Comparison of ENCODE assay signal across 1 cellular context in the genomic region with DNA sequence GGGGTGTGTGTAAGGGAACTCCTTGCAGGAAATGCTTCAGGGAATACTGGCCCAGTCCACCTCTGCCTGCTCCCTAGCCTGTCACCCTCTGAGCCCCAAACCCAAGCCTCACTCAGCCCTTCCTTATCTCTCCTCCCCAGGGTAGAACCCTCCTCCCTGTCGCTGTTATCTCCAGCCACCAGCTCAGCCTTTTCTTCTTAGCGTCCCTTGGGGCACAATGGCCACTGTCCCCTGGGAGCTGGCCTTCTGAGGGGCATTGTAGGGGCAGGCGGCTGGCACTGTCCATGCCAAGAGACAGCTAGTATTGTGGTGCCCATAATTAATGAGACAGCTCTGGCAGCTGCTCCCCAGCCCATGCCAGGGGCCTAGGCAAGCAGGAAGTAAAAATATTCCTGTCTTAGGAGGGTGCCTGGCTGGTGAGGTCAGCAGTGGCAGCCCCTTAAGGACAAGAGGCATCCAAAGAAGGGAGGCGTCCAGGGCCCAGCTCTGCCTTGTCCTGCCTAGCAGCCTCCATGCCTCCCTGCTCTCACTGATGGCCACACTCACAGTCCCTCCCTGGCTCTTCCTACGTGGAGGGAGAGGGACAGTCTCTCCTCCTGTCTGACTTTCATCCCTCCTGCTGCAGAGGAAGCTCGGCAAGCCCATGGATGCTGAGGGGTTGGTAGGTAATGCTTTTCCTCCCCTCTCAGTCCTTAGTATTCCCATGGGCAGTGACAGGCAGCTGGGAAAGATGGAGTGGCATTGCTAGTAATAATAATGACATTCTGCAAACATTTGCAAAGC.
A peak's percentile ranks its signal among the peaks of the same experiment; 100 is the strongest.
TF ChIP-seq lines count a peak whose summit lies in the region.

No MANE protein-coding gene starts in this region.

TF ChIP-seq in K562, 482 proteins besides CTCF, POLR2A, EP300 and RAD21 (continued from another document and continues in another):
- TF ChIP-seq MTA1 (IDR thresholded peaks at IDR 0.05; ENCODE audit: borderline replicate concordance): peak; percentile 90
- no peak for TF ChIP-seq FOXJ2 (tag; IDR thresholded peaks at IDR 0.05)
- TF ChIP-seq, protein P1, sequence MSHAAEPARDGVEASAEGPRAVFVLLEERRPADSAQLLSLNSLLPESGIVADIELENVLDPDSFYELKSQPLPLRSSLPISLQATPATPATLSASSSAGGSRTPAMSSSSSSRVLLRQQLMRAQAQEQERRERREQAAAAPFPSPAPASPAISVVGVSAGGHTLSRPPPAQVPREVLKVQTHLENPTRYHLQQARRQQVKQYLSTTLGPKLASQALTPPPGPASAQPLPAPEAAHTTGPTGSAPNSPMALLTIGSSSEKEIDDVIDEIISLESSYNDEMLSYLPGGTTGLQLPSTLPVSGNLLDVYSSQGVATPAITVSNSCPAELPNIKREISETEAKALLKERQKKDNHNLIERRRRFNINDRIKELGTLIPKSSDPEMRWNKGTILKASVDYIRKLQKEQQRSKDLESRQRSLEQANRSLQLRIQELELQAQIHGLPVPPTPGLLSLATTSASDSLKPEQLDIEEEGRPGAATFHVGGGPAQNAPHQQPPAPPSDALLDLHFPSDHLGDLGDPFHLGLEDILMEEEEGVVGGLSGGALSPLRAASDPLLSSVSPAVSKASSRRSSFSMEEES (CRISPR knock-in tag; IDR thresholded peaks at IDR 0.05): no peak
- TF ChIP-seq ZNF197 (CRISPR knock-in tag; IDR thresholded peaks at IDR 0.05; ENCODE audit: low read depth): peak; percentile 88
- TF ChIP-seq NEUROD1 (IDR thresholded peaks at IDR 0.05; ENCODE audit: borderline replicate concordance, low read depth, low read length, partially characterized antibody): peak; percentile 98
- no peak for TF ChIP-seq CEBPG (CRISPR knock-in tag; IDR thresholded peaks at IDR 0.05)
- TF ChIP-seq CEBPG (tag; conservative IDR thresholded peaks at IDR 0.05 in 1 of 2, IDR thresholded peaks at IDR 0.05 in 1 of 2): no peak
- TF ChIP-seq, protein P2, sequence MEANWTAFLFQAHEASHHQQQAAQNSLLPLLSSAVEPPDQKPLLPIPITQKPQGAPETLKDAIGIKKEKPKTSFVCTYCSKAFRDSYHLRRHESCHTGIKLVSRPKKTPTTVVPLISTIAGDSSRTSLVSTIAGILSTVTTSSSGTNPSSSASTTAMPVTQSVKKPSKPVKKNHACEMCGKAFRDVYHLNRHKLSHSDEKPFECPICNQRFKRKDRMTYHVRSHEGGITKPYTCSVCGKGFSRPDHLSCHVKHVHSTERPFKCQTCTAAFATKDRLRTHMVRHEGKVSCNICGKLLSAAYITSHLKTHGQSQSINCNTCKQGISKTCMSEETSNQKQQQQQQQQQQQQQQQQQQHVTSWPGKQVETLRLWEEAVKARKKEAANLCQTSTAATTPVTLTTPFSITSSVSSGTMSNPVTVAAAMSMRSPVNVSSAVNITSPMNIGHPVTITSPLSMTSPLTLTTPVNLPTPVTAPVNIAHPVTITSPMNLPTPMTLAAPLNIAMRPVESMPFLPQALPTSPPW (CRISPR knock-in tag; IDR thresholded peaks at IDR 0.05): peak; percentile 92
- no peak for TF ChIP-seq MCM5 (IDR thresholded peaks at IDR 0.05; ENCODE audit: low read depth)
- no peak for TF ChIP-seq ILF3 (IDR thresholded peaks at IDR 0.05; ENCODE audit: borderline replicate concordance)
- no peak for TF ChIP-seq NFXL1 (CRISPR knock-in tag; IDR thresholded peaks at IDR 0.05)
- TF ChIP-seq, protein P3, sequence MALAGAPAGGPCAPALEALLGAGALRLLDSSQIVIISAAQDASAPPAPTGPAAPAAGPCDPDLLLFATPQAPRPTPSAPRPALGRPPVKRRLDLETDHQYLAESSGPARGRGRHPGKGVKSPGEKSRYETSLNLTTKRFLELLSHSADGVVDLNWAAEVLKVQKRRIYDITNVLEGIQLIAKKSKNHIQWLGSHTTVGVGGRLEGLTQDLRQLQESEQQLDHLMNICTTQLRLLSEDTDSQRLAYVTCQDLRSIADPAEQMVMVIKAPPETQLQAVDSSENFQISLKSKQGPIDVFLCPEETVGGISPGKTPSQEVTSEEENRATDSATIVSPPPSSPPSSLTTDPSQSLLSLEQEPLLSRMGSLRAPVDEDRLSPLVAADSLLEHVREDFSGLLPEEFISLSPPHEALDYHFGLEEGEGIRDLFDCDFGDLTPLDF (CRISPR knock-in tag; IDR thresholded peaks at IDR 0.05): peak; percentile 36; the same call in 1 of the 2 replicates
- TF ChIP-seq NR4A1 (CRISPR knock-in tag; IDR thresholded peaks at IDR 0.05): no peak
- TF ChIP-seq NR4A1 (tag; IDR thresholded peaks at IDR 0.05): peak; percentile 92
- TF ChIP-seq NR2C1 (IDR thresholded peaks at IDR 0.05): peak; percentile 47; the same call in 1 of the 2 replicates
- peak; percentile 55; the same call in 1 of the 2 replicates for TF ChIP-seq NR2C1 (tag; IDR thresholded peaks at IDR 0.05)
- peak; percentile 82 for TF ChIP-seq CREM (IDR thresholded peaks at IDR 0.05; ENCODE audit: low read depth)
- TF ChIP-seq, protein P4, sequence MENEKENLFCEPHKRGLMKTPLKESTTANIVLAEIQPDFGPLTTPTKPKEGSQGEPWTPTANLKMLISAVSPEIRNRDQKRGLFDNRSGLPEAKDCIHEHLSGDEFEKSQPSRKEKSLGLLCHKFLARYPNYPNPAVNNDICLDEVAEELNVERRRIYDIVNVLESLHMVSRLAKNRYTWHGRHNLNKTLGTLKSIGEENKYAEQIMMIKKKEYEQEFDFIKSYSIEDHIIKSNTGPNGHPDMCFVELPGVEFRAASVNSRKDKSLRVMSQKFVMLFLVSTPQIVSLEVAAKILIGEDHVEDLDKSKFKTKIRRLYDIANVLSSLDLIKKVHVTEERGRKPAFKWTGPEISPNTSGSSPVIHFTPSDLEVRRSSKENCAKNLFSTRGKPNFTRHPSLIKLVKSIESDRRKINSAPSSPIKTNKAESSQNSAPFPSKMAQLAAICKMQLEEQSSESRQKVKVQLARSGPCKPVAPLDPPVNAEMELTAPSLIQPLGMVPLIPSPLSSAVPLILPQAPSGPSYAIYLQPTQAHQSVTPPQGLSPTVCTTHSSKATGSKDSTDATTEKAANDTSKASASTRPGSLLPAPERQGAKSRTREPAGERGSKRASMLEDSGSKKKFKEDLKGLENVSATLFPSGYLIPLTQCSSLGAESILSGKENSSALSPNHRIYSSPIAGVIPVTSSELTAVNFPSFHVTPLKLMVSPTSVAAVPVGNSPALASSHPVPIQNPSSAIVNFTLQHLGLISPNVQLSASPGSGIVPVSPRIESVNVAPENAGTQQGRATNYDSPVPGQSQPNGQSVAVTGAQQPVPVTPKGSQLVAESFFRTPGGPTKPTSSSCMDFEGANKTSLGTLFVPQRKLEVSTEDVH (IDR thresholded peaks at IDR 0.05; ENCODE audit: low read depth, partially characterized antibody): peak; percentile 35
- TF ChIP-seq, protein P5, sequence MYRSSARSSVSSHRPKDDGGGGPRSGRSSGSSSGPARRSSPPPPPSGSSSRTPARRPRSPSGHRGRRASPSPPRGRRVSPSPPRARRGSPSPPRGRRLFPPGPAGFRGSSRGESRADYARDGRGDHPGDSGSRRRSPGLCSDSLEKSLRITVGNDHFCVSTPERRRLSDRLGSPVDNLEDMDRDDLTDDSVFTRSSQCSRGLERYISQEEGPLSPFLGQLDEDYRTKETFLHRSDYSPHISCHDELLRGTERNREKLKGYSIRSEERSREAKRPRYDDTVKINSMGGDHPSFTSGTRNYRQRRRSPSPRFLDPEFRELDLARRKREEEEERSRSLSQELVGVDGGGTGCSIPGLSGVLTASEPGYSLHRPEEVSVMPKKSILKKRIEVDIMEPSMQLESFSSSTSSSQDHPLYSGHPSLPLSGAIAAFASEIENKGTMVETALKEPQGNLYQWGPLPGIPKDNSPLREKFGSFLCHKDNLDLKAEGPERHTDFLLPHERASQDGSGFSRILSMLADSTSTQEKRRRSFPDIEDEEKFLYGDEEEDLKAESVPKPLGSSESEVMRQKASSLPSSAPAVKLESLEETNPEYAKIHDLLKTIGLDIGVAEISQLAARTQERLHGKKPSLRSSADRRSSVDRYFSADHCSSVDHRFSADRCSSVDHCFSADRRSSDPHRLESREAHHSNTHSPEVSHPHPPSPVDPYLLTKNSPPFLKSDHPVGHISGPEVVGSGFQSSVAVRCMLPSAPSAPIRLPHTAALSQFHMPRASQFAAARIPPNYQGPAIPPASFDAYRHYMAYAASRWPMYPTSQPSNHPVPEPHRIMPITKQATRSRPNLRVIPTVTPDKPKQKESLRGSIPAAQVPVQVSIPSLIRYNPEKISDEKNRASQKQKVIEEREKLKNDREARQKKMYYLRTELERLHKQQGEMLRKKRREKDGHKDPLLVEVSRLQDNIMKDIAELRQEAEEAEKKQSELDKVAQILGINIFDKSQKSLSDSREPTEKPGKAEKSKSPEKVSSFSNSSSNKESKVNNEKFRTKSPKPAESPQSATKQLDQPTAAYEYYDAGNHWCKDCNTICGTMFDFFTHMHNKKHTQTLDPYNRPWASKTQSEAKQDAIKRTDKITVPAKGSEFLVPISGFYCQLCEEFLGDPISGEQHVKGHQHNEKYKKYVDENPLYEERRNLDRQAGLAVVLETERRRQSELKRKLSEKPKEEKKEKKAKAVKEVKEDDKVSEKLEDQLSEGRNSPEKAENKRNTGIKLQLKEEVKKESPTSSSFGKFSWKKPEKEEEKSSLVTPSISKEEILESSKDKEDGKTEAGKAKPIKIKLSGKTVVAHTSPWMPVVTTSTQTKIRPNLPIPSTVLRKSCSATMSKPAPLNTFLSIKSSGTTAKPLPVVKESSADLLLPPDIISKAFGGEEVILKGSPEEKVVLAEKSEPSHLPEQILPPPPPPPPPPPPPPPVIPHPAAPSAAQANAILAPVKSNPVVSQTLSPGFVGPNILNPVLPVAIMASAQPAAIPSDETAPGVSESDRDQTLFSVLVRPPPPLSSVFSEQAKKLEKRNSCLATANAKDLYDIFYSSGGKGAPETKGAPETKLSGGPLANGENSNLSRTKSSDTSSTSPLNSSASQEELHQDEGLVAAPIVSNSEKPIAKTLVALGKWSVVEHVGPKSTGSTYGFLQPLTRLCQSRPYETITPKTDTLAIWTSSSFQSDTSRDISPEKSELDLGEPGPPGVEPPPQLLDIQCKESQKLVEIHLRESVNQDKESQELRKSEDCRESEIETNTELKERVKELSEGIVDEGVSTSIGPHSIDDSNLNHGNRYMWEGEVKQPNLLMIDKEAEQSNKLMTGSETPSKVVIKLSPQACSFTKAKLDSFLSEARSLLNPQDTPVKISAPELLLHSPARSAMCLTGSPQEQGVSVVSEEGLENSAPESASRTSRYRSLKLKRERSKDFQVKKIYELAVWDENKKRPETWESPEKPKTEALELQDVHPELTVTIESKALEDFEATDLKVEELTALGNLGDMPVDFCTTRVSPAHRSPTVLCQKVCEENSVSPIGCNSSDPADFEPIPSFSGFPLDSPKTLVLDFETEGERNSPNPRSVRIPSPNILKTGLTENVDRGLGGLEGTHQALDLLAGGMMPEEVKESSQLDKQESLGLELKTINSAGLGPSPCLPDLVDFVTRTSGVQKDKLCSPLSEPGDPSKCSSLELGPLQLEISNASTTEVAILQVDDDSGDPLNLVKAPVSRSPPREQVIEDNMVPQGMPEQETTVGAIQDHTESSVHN (IDR thresholded peaks at IDR 0.05; ENCODE audit: borderline replicate concordance in 1 of 2, low read depth in 1 of 2): 0 out of 4 replicates have a peak, but pooled peaks of 1 of the 2 experiments have one; percentile 40
- TF ChIP-seq, protein P6, sequence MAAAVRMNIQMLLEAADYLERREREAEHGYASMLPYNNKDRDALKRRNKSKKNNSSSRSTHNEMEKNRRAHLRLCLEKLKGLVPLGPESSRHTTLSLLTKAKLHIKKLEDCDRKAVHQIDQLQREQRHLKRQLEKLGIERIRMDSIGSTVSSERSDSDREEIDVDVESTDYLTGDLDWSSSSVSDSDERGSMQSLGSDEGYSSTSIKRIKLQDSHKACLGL (CRISPR knock-in tag; IDR thresholded peaks at IDR 0.05; ENCODE audit: borderline replicate concordance, poor library complexity, severe bottlenecking): no peak
- TF ChIP-seq, protein P7, sequence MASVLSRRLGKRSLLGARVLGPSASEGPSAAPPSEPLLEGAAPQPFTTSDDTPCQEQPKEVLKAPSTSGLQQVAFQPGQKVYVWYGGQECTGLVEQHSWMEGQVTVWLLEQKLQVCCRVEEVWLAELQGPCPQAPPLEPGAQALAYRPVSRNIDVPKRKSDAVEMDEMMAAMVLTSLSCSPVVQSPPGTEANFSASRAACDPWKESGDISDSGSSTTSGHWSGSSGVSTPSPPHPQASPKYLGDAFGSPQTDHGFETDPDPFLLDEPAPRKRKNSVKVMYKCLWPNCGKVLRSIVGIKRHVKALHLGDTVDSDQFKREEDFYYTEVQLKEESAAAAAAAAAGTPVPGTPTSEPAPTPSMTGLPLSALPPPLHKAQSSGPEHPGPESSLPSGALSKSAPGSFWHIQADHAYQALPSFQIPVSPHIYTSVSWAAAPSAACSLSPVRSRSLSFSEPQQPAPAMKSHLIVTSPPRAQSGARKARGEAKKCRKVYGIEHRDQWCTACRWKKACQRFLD (CRISPR knock-in tag; IDR thresholded peaks at IDR 0.05): peak; percentile 98
- TF ChIP-seq, protein P8, sequence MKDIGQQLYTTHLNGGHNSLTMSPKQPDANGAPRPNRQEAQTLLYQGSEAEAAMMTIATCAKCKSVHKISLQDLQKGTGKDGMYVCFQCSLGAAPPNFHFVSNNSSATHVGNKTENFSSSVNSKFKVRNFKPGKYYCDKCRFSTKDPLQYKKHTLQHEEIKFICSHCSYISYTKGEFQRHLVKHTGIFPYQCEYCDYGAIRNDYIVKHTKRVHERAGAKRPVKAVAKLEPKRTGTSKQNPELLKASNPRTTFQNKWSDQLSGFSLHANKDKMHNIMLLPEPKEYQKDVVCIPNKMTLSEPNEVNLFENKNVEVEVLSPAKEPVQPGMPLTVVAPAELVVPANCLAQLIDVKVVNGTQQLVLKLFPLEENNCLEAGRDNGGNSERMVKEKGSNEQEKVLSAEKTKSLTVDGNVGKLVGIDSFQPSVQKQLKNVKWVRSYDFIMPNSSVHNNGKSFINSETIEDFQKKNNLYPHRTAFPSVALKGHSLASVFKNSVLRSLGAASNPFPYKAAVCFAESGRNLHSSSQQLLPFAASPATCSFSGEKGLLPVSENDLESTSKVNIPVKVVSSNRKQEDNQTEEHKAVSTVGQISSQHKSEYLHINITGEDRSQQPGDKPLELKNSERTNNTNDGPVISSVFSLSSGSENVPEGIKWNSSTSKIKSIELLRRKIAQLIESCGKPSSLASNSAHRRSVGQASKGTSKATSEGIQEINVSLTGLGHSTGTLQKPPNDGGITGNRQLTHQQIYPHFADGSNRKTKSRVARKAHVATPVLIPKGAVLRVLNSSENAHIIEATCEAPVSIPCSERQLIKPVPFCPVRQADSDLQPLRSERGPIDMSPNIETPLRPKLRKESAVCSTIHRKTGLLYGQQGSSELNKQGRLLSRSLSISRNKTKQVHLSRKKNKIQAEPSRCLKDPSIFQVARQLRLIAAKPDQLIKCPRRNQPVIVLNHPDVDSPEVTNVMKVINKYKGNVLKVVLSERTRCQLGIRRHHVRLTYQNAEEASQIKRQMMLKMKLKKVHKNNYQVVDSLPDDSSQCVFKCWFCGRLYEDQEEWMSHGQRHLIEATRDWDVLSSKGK (CRISPR knock-in tag; IDR thresholded peaks at IDR 0.05): no peak
- TF ChIP-seq, protein P9, sequence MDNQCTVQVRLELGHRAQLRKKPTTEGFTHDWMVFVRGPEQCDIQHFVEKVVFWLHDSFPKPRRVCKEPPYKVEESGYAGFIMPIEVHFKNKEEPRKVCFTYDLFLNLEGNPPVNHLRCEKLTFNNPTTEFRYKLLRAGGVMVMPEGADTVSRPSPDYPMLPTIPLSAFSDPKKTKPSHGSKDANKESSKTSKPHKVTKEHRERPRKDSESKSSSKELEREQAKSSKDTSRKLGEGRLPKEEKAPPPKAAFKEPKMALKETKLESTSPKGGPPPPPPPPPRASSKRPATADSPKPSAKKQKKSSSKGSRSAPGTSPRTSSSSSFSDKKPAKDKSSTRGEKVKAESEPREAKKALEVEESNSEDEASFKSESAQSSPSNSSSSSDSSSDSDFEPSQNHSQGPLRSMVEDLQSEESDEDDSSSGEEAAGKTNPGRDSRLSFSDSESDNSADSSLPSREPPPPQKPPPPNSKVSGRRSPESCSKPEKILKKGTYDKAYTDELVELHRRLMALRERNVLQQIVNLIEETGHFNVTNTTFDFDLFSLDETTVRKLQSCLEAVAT (IDR thresholded peaks at IDR 0.05): peak; percentile 57 to 67; a peak in 3 of 4 replicates
- TF ChIP-seq ZNF766 (CRISPR knock-in tag; conservative IDR thresholded peaks at IDR 0.05): peak; percentile 91
- TF ChIP-seq SMAD4 (CRISPR knock-in tag; conservative IDR thresholded peaks at IDR 0.05): peak; percentile 95
